In the genomic region with DNA sequence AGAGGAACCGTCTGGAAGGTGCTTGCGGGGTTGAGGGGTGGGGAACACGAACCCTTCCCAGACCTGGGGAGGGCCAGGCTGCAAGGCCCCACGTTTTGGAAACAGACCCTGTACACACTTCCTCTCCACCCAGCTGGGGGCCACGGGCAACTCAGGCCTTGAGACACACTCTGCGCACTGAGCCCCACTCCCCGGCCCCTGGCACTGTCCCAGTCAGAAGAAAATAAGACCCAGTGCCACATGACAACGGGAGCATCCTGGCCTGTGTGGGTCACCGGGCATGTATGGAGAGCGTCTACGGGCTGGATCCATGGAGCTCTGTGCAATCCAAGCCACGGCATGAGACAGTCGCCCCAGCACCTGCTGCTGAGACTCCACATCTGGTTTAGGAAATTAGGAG, we compare ENCODE assay signal across 14 cellular contexts.
DNase-seq lines count a peak whose midpoint lies in the region; ATAC-seq and TF ChIP-seq lines count a peak whose summit lies in the region.
"Had no signal": no experiment of that assay in that cellular context is flagged by ENCODE, and none has a peak within 500 bp of the region (broad histone marks: within the 10 kb centered on the region; RNA-seq: fewer than 3 reads in every experiment).

No MANE protein-coding gene starts in this region.

- no peak for ATAC-seq in activated CD8-positive, alpha-beta T cell treated with anti-CD3 and anti-CD28 coated beads for 36 hours
- ATAC-seq in HG02885 (IDR thresholded peaks at IDR 0.05; ENCODE audit: poor library complexity, unreplicated experiment): no peak
- ATAC-seq: gastrocnemius medialis had no signal

- H3K27ac ChIP-seq in colonic mucosa: no peak overlapping the region
- H3K27ac ChIP-seq: breast epithelium, gastrocnemius medialis, parathyroid adenoma, WERI-Rb-1 had no signal

- no peaks in the 10 kb centered on the region for H3K27me3 ChIP-seq in colonic mucosa
- H3K27me3 ChIP-seq: breast epithelium had no signal

- intact Hi-C loops in activated CD8-positive, alpha-beta T cell treated with anti-CD3 and anti-CD28 coated beads for 36 hours (cut with micrococcal nuclease): loop anchor here (5.0 to 10.0 kb wide), 2 partner anchors 62 to 85 kb away; partner anchors contain the start of gene CARD11
- intact Hi-C loops in colonic mucosa (cut with DNase I): no loop called here

- no peak overlapping the region for H3K4me3 ChIP-seq in colonic mucosa
- H3K4me3 ChIP-seq: gastrocnemius medialis had no signal

- H3K9ac ChIP-seq in colonic mucosa (ENCODE audit: low read depth in 2 of 2, low read length in 2 of 2): no peak overlapping the region
- H3K9ac ChIP-seq: parathyroid adenoma, SK-N-SH had no signal

- no peaks in the 10 kb centered on the region for H3K4me1 ChIP-seq in colonic mucosa
- H3K4me1 ChIP-seq: gastrocnemius medialis, parathyroid adenoma had no signal

- H3K9me3 ChIP-seq in colonic mucosa: no peaks in the 10 kb centered on the region
- H3K9me3 ChIP-seq: breast epithelium, gastrocnemius medialis, SK-N-SH had no signal

- peak overlapping the region; percentile 90 for H3K27ac Mint-ChIP-seq in activated naive CD4-positive, alpha-beta T cell treated with anti-CD3 and anti-CD28 coated beads, Interleukin-2, amount 50 U/mL, for 24 hours
- peak overlapping the region; percentile 93 for H3K27ac Mint-ChIP-seq in activated CD8-positive, alpha-beta T cell treated with anti-CD3 and anti-CD28 coated beads for 36 hours

- no peak for TF ChIP-seq CTCF in activated CD8-positive, alpha-beta T cell treated with anti-CD3 and anti-CD28 coated beads for 36 hours (IDR thresholded peaks at IDR 0.05)
- TF ChIP-seq CTCF in colonic mucosa (IDR thresholded peaks at IDR 0.05): no peak

- CTCF ChIA-PET in activated CD8-positive, alpha-beta T cell treated with anti-CD3 and anti-CD28 coated beads for 36 hours (lab: Charles Lee): interaction anchor here (0.6 to 1.1 kb wide), 2 partner anchors 9 to 85 kb away, joined by 4 read pairs; no protein-coding TSS in a partner anchor

- POLR2A ChIA-PET in activated CD8-positive, alpha-beta T cell treated with anti-CD3 and anti-CD28 coated beads for 36 hours (lab: Charles Lee): interaction anchor here (1.0 to 2.9 kb wide), 5 partner anchors 14 to 84 kb away, joined by 3 to 19 read pairs (median 3); no protein-coding TSS in a partner anchor

- DNase-seq in activated naive CD4-positive, alpha-beta T cell treated with Interleukin-2 at 50 U/mL for 16 hours: no peak
- no peak for DNase-seq in activated CD8-positive, alpha-beta T cell treated with anti-CD3 and anti-CD28 coated beads for 36 hours
- DNase-seq in medulla oblongata (ENCODE audit: extremely low spot score): peak; percentile 15
- no peak for DNase-seq in NCI-H128 (lab: John Stamatoyannopoulos, UW; ENCODE audit: unreplicated experiment)
- DNase-seq in SIG-M5 treated with dmso at 0.1 percent for 504 hours (lab: John Stamatoyannopoulos, UW; ENCODE audit: unreplicated experiment): no peak
- DNase-seq in colonic mucosa: no peak
- DNase-seq: DMS53, gastrocnemius medialis, SK-N-SH, WERI-Rb-1 had no signal

- H3K27me3 Mint-ChIP-seq in activated naive CD4-positive, alpha-beta T cell treated with anti-CD3 and anti-CD28 coated beads, Interleukin-2, amount 50 U/mL, for 24 hours: no peaks in the 10 kb centered on the region
- H3K27me3 Mint-ChIP-seq in activated CD8-positive, alpha-beta T cell treated with anti-CD3 and anti-CD28 coated beads for 36 hours: no peaks in the 10 kb centered on the region

- peak overlapping the region; percentile 74 for H3K4me3 Mint-ChIP-seq in activated naive CD4-positive, alpha-beta T cell treated with anti-CD3 and anti-CD28 coated beads, Interleukin-2, amount 50 U/mL, for 24 hours
- peak overlapping the region; percentile 78 for H3K4me3 Mint-ChIP-seq in activated CD8-positive, alpha-beta T cell treated with anti-CD3 and anti-CD28 coated beads for 36 hours

- peaks cover 81% of the 10 kb centered on the region for H3K4me1 Mint-ChIP-seq in activated naive CD4-positive, alpha-beta T cell treated with anti-CD3 and anti-CD28 coated beads, Interleukin-2, amount 50 U/mL, for 24 hours
- peaks cover 75% of the 10 kb centered on the region for H3K4me1 Mint-ChIP-seq in activated CD8-positive, alpha-beta T cell treated with anti-CD3 and anti-CD28 coated beads for 36 hours (ENCODE audit: low read depth)

- no peaks in the 10 kb centered on the region for H3K9me3 Mint-ChIP-seq in activated naive CD4-positive, alpha-beta T cell treated with anti-CD3 and anti-CD28 coated beads, Interleukin-2, amount 50 U/mL, for 24 hours
- no peaks in the 10 kb centered on the region for H3K9me3 Mint-ChIP-seq in activated CD8-positive, alpha-beta T cell treated with anti-CD3 and anti-CD28 coated beads for 36 hours

- peaks cover 5% of the 10 kb centered on the region for H3K36me3 Mint-ChIP-seq in activated naive CD4-positive, alpha-beta T cell treated with anti-CD3 and anti-CD28 coated beads, Interleukin-2, amount 50 U/mL, for 24 hours
- peaks cover 52% of the 10 kb centered on the region for H3K36me3 Mint-ChIP-seq in activated CD8-positive, alpha-beta T cell treated with anti-CD3 and anti-CD28 coated beads for 36 hours (ENCODE audit: low read depth)

- no peaks in the 10 kb centered on the region for H3K36me3 ChIP-seq in colonic mucosa
- H3K36me3 ChIP-seq: breast epithelium, gastrocnemius medialis, WERI-Rb-1 had no signal
